1 cellular context compared by ENCODE assay signal in genomic region chr10:90319188-90319914, GRCh38.
TF ChIP-seq lines count a peak whose summit lies in the region.

No MANE protein-coding gene starts in this region.

TF ChIP-seq in HEK293, 187 proteins besides CTCF, POLR2A, EP300 and RAD21 (continued from another document and continues in another):
- TF ChIP-seq ZNF398 (tag by site-specific recombination; IDR thresholded peaks at IDR 0.05): no peak
- peak; percentile 11; the same call in 1 of the 2 replicates for TF ChIP-seq BCL6B (tag by site-specific recombination; IDR thresholded peaks at IDR 0.05)
- no peak for TF ChIP-seq REST (tag by site-specific recombination; IDR thresholded peaks at IDR 0.05)
- no peak for TF ChIP-seq GLI4 (tag by site-specific recombination; IDR thresholded peaks at IDR 0.05)
- no peak for TF ChIP-seq ZNF645 (tag by site-specific recombination; IDR thresholded peaks at IDR 0.05)
- 0 out of 2 replicates have a peak, but pooled peaks have one; percentile 32 for TF ChIP-seq ZEB2 (tag by site-specific recombination; IDR thresholded peaks at IDR 0.05)
- TF ChIP-seq ZSCAN30 (tag by site-specific recombination; IDR thresholded peaks at IDR 0.05): peak; percentile 56; the same call in 1 of the 2 replicates
- peak; percentile 78 for TF ChIP-seq ZNF660 (tag by site-specific recombination; IDR thresholded peaks at IDR 0.05)
- TF ChIP-seq ZNF416 (tag by site-specific recombination; IDR thresholded peaks at IDR 0.05): no peak
- no peak for TF ChIP-seq GFI1B (tag by site-specific recombination; IDR thresholded peaks at IDR 0.05)
- TF ChIP-seq ZNF626 (tag by site-specific recombination; IDR thresholded peaks at IDR 0.05): no peak
- TF ChIP-seq ZBTB17 (tag by site-specific recombination; IDR thresholded peaks at IDR 0.05): no peak
- no peak for TF ChIP-seq ZNF37A (tag by site-specific recombination; IDR thresholded peaks at IDR 0.05)
- TF ChIP-seq ZNF513 (tag by site-specific recombination; IDR thresholded peaks at IDR 0.05): no peak
- no peak for TF ChIP-seq ZNF521 (tag by site-specific recombination; IDR thresholded peaks at IDR 0.05)
- TF ChIP-seq ZNF391 (tag by site-specific recombination; IDR thresholded peaks at IDR 0.05; ENCODE audit: borderline replicate concordance, low read depth): no peak
- no peak for TF ChIP-seq PRDM4 (tag by site-specific recombination; IDR thresholded peaks at IDR 0.05)
- peak; percentile 52 for TF ChIP-seq ZNF629 (tag by site-specific recombination; IDR thresholded peaks at IDR 0.05)
- 0 out of 2 replicates have a peak, but pooled peaks have one; percentile 25 for TF ChIP-seq TSHZ1 (tag by site-specific recombination; IDR thresholded peaks at IDR 0.05; ENCODE audit: borderline replicate concordance)
- TF ChIP-seq ZNF169 (tag by site-specific recombination; IDR thresholded peaks at IDR 0.05): no peak
- no peak for TF ChIP-seq ZNF707 (tag by site-specific recombination; IDR thresholded peaks at IDR 0.05)
- TF ChIP-seq GLIS1 (tag by site-specific recombination; IDR thresholded peaks at IDR 0.05): no peak; the same call in 1 of the 2 replicates
- TF ChIP-seq ZNF518A (tag by site-specific recombination; conservative IDR thresholded peaks at IDR 0.05; ENCODE audit: low read depth): no peak
- no peak for TF ChIP-seq ZNF133 (tag by site-specific recombination; IDR thresholded peaks at IDR 0.05)
- TF ChIP-seq SP3 (tag by site-specific recombination; IDR thresholded peaks at IDR 0.05): 0 out of 2 replicates have a peak, but pooled peaks have one; percentile 15
- no peak for TF ChIP-seq FEZF1 (tag by site-specific recombination; IDR thresholded peaks at IDR 0.05)
- no peak for TF ChIP-seq HOXC10 (CRISPR knock-in tag; IDR thresholded peaks at IDR 0.05)
- no peak for TF ChIP-seq ZBTB20 (tag by site-specific recombination; IDR thresholded peaks at IDR 0.05)
- TF ChIP-seq KLF8 (tag by site-specific recombination; IDR thresholded peaks at IDR 0.05): 0 out of 2 replicates have a peak, but pooled peaks have one; percentile 24
- TF ChIP-seq ZNF747 (tag by site-specific recombination; IDR thresholded peaks at IDR 0.05): no peak
- no peak for TF ChIP-seq ZBTB44 (tag by site-specific recombination; IDR thresholded peaks at IDR 0.05)
